ENCODE assay signal across 1 cellular context in genomic region chr11:116808262-116809175, GRCh38.
TF ChIP-seq lines count a peak whose summit lies in the region.

No MANE protein-coding gene starts in this region.

TF ChIP-seq in HepG2, 621 proteins besides CTCF, POLR2A, EP300 and RAD21 (continued from another document and continues in another):
- TF ChIP-seq ZNF18 (CRISPR knock-in tag; IDR thresholded peaks at IDR 0.05; ENCODE audit: insufficient replicate concordance) (peak; percentile 24), RCOR2 (CRISPR knock-in tag; IDR thresholded peaks at IDR 0.05) (peak; percentile 98), POGZ (CRISPR knock-in tag; IDR thresholded peaks at IDR 0.05) (peak; percentile 65), ZNF724P (CRISPR knock-in tag; IDR thresholded peaks at IDR 0.05; ENCODE audit: borderline replicate concordance) (no peak), FOXA3 (CRISPR knock-in tag; IDR thresholded peaks at IDR 0.05) (peak; percentile 99), CEBPB (IDR thresholded peaks at IDR 0.05; ENCODE audit: borderline replicate concordance, low read depth, low read length) (peak; percentile 97), TFDP1 (CRISPR knock-in tag; IDR thresholded peaks at IDR 0.05; ENCODE audit: borderline replicate concordance) (peak; percentile 14; the same call in 1 of the 2 replicates), SCMH1 (CRISPR knock-in tag; IDR thresholded peaks at IDR 0.05; ENCODE audit: borderline replicate concordance) (no peak), EEA1 (CRISPR knock-in tag; IDR thresholded peaks at IDR 0.05; ENCODE audit: borderline replicate concordance) (0 out of 2 replicates have a peak, but pooled peaks have one; percentile 55), SKI (IDR thresholded peaks at IDR 0.05; ENCODE audit: partially characterized antibody) (peak; percentile 89), DRAP1 (CRISPR knock-in tag; IDR thresholded peaks at IDR 0.05) (peak; percentile 35; the same call in 1 of the 2 replicates), SSRP1 (CRISPR knock-in tag; IDR thresholded peaks at IDR 0.05) (0 out of 2 replicates have a peak, but pooled peaks have one; percentile 72), NCOA1 (CRISPR knock-in tag; IDR thresholded peaks at IDR 0.05) (peak; percentile 92), MIER3 (CRISPR knock-in tag; IDR thresholded peaks at IDR 0.05; ENCODE audit: borderline replicate concordance) (peak; percentile 63; the same call in 1 of the 2 replicates), ZNF564 (CRISPR knock-in tag; IDR thresholded peaks at IDR 0.05) (peak; percentile 27; the same call in 1 of the 2 replicates), SMAD1 (CRISPR knock-in tag; IDR thresholded peaks at IDR 0.05; ENCODE audit: borderline replicate concordance, low read depth) (0 out of 2 replicates have a peak, but pooled peaks have one; percentile 23), KDM3A (CRISPR knock-in tag; IDR thresholded peaks at IDR 0.05; ENCODE audit: low read depth) (peak; percentile 67), NR2F2 (IDR thresholded peaks at IDR 0.05; ENCODE audit: borderline replicate concordance, low read depth) (peak; percentile 100), FOXP4 (CRISPR knock-in tag; IDR thresholded peaks at IDR 0.05) (peak; percentile 92), ARID2 (CRISPR knock-in tag; IDR thresholded peaks at IDR 0.05; ENCODE audit: borderline replicate concordance) (peak; percentile 80; the same call in 1 of the 2 replicates), MAZ (IDR thresholded peaks at IDR 0.05; ENCODE audit: borderline replicate concordance, low read depth, low read length) (0 out of 2 replicates have a peak, but pooled peaks have one; percentile 24), MAZ (CRISPR knock-in tag; IDR thresholded peaks at IDR 0.05; ENCODE audit: low read depth) (peak; percentile 28; the same call in 1 of the 2 replicates), ELF4 (CRISPR knock-in tag; IDR thresholded peaks at IDR 0.05; ENCODE audit: borderline replicate concordance) (no peak), ZNF670 (CRISPR knock-in tag; IDR thresholded peaks at IDR 0.05; ENCODE audit: borderline replicate concordance) (peak; percentile 27; the same call in 1 of the 2 replicates), KLF6 (CRISPR knock-in tag; IDR thresholded peaks at IDR 0.05) (peak; percentile 23), THRA (CRISPR knock-in tag; IDR thresholded peaks at IDR 0.05; ENCODE audit: borderline replicate concordance) (peak; percentile 94), TOE1 (CRISPR knock-in tag; IDR thresholded peaks at IDR 0.05) (peak; percentile 21; the same call in 1 of the 2 replicates), NR0B2 (CRISPR knock-in tag; IDR thresholded peaks at IDR 0.05) (no peak), RNF219 (CRISPR knock-in tag; IDR thresholded peaks at IDR 0.05) (peak; percentile 90; the same call in 1 of the 2 replicates), MTERF4 (CRISPR knock-in tag; IDR thresholded peaks at IDR 0.05) (no peak), ARNTL (CRISPR knock-in tag; IDR thresholded peaks at IDR 0.05) (peak; percentile 79), ZNF503 (CRISPR knock-in tag; IDR thresholded peaks at IDR 0.05) (peak; percentile 98), STAT6 (CRISPR knock-in tag; IDR thresholded peaks at IDR 0.05; ENCODE audit: borderline replicate concordance) (peak; percentile 91; the same call in 1 of the 2 replicates), ZNF101 (CRISPR knock-in tag; IDR thresholded peaks at IDR 0.05; ENCODE audit: borderline replicate concordance, low read depth) (no peak), SOX13 (IDR thresholded peaks at IDR 0.05) (peak; percentile 93), SOX13 (CRISPR knock-in tag; conservative IDR thresholded peaks at IDR 0.05 in 1 of 2, IDR thresholded peaks at IDR 0.05 in 1 of 2) (peak in 1 of 2 experiments; percentile 98; a peak in 2 of 4 replicates), PATZ1 (CRISPR knock-in tag; IDR thresholded peaks at IDR 0.05) (peak; percentile 87), ZNF143 (CRISPR knock-in tag; IDR thresholded peaks at IDR 0.05) (peak; percentile 24; the same call in 1 of the 2 replicates), SMC3 (IDR thresholded peaks at IDR 0.05; ENCODE audit: low read length) (peak; percentile 40), ZFP82 (CRISPR knock-in tag; IDR thresholded peaks at IDR 0.05; ENCODE audit: borderline replicate concordance) (no peak), DPF2 (CRISPR knock-in tag; IDR thresholded peaks at IDR 0.05; ENCODE audit: borderline replicate concordance, low read depth) (peak; percentile 86), GABPA (IDR thresholded peaks at IDR 0.05; ENCODE audit: low read depth, low read length) (no peak), GABPA (CRISPR knock-in tag; IDR thresholded peaks at IDR 0.05; ENCODE audit: low read depth) (peak; percentile 59; the same call in 1 of the 2 replicates)
